Comparison of ENCODE assay signal across 29 cellular contexts in the genomic region with DNA sequence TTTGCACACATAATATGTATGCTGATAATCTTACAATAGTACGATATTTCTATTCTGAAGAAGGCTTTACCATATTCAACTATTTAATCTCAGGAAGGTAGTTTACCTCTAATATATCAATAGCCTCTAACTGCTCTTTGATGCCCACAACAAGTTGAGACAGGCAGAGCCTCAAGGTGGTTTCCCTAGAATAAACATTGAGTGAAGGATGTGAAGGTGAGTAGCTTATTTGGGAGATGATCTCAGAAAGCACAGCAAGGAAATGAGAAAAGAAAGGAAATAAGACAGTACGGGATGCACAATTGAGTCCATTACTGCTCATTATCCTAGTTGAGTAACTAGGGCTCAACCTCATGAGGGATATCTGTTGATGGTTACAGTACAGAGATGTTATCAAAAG.
"Had no signal": no experiment of that assay in that cellular context is flagged by ENCODE, and none has a peak within 500 bp of the region (broad histone marks: within the 10 kb centered on the region; RNA-seq: fewer than 3 reads in every experiment).

No MANE protein-coding gene starts in this region.

- H3K36me3 Mint-ChIP-seq: activated CD4-positive, alpha-beta memory T cell treated with anti-CD3 and anti-CD28 coated beads for 36 hours; activated CD8-positive, alpha-beta memory T cell treated with anti-CD3 and anti-CD28 coated beads, Interleukin-2, amount 10 ng/mL, durations not matched to agents 7 days and 5 days; activated naive CD4-positive, alpha-beta T cell treated with anti-CD3 and anti-CD28 coated beads, Interleukin-2, amount 10 ng/mL, durations not matched to agents 7 days and 5 days; activated naive CD4-positive, alpha-beta T cell treated with anti-CD3 and anti-CD28 coated beads, Interleukin-2, amount 50 U/mL, for 72 hours; activated naive CD8-positive, alpha-beta T cell treated with anti-CD3 and anti-CD28 coated beads, Interleukin-2, amount 10 ng/mL, durations not matched to agents 7 days and 5 days; brain had no signal

- H3K27me3 Mint-ChIP-seq: activated CD4-positive, alpha-beta memory T cell treated with anti-CD3 and anti-CD28 coated beads for 36 hours; activated CD4-positive, alpha-beta T cell treated with anti-CD3 and anti-CD28 coated beads, Interleukin-2, amount 10 ng/mL, durations not matched to agents 24 days and 14 days; activated CD8-positive, alpha-beta memory T cell treated with anti-CD3 and anti-CD28 coated beads, Interleukin-2, amount 10 ng/mL, durations not matched to agents 7 days and 5 days; activated naive CD4-positive, alpha-beta T cell treated with anti-CD3 and anti-CD28 coated beads, Interleukin-2, amount 10 ng/mL, durations not matched to agents 7 days and 5 days; activated naive CD8-positive, alpha-beta T cell treated with anti-CD3 and anti-CD28 coated beads, Interleukin-2, amount 10 ng/mL, durations not matched to agents 7 days and 5 days; brain had no signal

- H3K9me3 Mint-ChIP-seq: activated CD4-positive, alpha-beta memory T cell treated with anti-CD3 and anti-CD28 coated beads for 36 hours; activated CD4-positive, alpha-beta T cell treated with anti-CD3 and anti-CD28 coated beads, Interleukin-2, amount 10 ng/mL, durations not matched to agents 24 days and 14 days; activated naive CD4-positive, alpha-beta T cell treated with anti-CD3 and anti-CD28 coated beads, Interleukin-2, amount 50 U/mL, for 72 hours; activated naive CD8-positive, alpha-beta T cell treated with anti-CD3 and anti-CD28 coated beads, Interleukin-2, amount 10 ng/mL, durations not matched to agents 7 days and 5 days; activated T-helper 2 cell treated with anti-CD3 and anti-CD28 coated beads, Interferon-gamma antibody, Interleukin-2, Interleukin-4, amounts not matched to agents 10 μg/mL and 5 μg/mL and 100 μg/mL, durations not matched to agents 14 hours and 24 hours and 36 hours; brain had no signal

- H3K27me3 ChIP-seq: ascending aorta, esophagus muscularis mucosa had no signal

- ATAC-seq: activated CD4-positive, alpha-beta T cell treated with anti-CD3 and anti-CD28 coated beads for 36 hours; activated CD8-positive, alpha-beta memory T cell treated with anti-CD3 and anti-CD28 coated beads, Interleukin-2, amount 10 ng/mL, durations not matched to agents 7 days and 5 days; activated CD8-positive, alpha-beta T cell treated with anti-CD3 and anti-CD28 coated beads, Interleukin-2, amount 10 ng/mL, durations not matched to agents 7 days and 5 days; activated naive CD4-positive, alpha-beta T cell treated with anti-CD3 and anti-CD28 coated beads, Interleukin-2, amount 50 U/mL, for 72 hours; effector memory CD8-positive, alpha-beta T cell had no signal

- H3K4me1 ChIP-seq: ascending aorta, esophagus muscularis mucosa had no signal

- H3K4me3 Mint-ChIP-seq: activated CD4-positive, alpha-beta memory T cell treated with anti-CD3 and anti-CD28 coated beads for 36 hours; activated CD4-positive, alpha-beta T cell treated with anti-CD3 and anti-CD28 coated beads for 36 hours; activated CD4-positive, alpha-beta T cell treated with anti-CD3 and anti-CD28 coated beads, Interleukin-2, amount 10 ng/mL, durations not matched to agents 24 days and 14 days; activated CD8-positive, alpha-beta memory T cell treated with anti-CD3 and anti-CD28 coated beads, Interleukin-2, amount 10 ng/mL, durations not matched to agents 7 days and 5 days; activated CD8-positive, alpha-beta T cell treated with anti-CD3 and anti-CD28 coated beads, Interleukin-2, amount 10 ng/mL, durations not matched to agents 7 days and 5 days; activated naive CD4-positive, alpha-beta T cell treated with anti-CD3 and anti-CD28 coated beads, Interleukin-2, amount 10 ng/mL, durations not matched to agents 7 days and 5 days; activated naive CD8-positive, alpha-beta T cell treated with anti-CD3 and anti-CD28 coated beads, Interleukin-2, amount 10 ng/mL, durations not matched to agents 7 days and 5 days; activated T-helper 1 cell treated with anti-CD3 and anti-CD28 coated beads, Interleukin-12 subunit alpha, Interleukin-12 subunit beta, Interleukin-2, Interleukin-4 antibody, amounts not matched to agents 30 ng/mL and 10 ng/mL and 1 ng/mL, durations not matched to agents 14 hours and 24 hours and 36 hours; brain; effector memory CD8-positive, alpha-beta T cell had no signal

- H3K36me3 ChIP-seq: ascending aorta, esophagus muscularis mucosa had no signal

- DNase-seq: activated CD4-positive, alpha-beta memory T cell treated with anti-CD3 and anti-CD28 coated beads for 36 hours; activated CD4-positive, alpha-beta T cell treated with anti-CD3 and anti-CD28 coated beads for 36 hours; activated CD4-positive, alpha-beta T cell treated with anti-CD3 and anti-CD28 coated beads, Interleukin-2, amount 10 ng/mL, durations not matched to agents 24 days and 14 days; activated CD4-positive, CD25-positive, alpha-beta regulatory T cell; activated CD4-positive, CD25-positive, alpha-beta regulatory T cell treated with anti-CD3 and anti-CD28 coated beads, Interleukin-2, amount 50 U/mL, for 72 hours; activated CD8-positive, alpha-beta memory T cell treated with anti-CD3 and anti-CD28 coated beads, Interleukin-2, amount 10 ng/mL, durations not matched to agents 7 days and 5 days; activated CD8-positive, alpha-beta memory T cell treated with anti-CD3 and anti-CD28 coated beads, Interleukin-2, amount 50 U/mL, for 4 hours; activated CD8-positive, alpha-beta T cell treated with anti-CD3 and anti-CD28 coated beads, Interleukin-2, amount 10 ng/mL, durations not matched to agents 7 days and 5 days; activated effector memory CD4-positive, alpha-beta T cell treated with anti-CD3 and anti-CD28 coated beads, Interleukin-2, amount 50 U/mL, for 16 hours; activated naive CD4-positive, alpha-beta T cell; activated naive CD4-positive, alpha-beta T cell treated with anti-CD3 and anti-CD28 coated beads, Interleukin-2, amount 10 ng/mL, durations not matched to agents 7 days and 5 days; activated naive CD8-positive, alpha-beta T cell treated with anti-CD3 and anti-CD28 coated beads, Interleukin-2, amount 10 ng/mL, durations not matched to agents 7 days and 5 days; activated T-cell treated with anti-CD3 and anti-CD28 coated beads, Interleukin-2, amount 50 U/mL, for 1 hour; activated T-cell treated with anti-CD3 and anti-CD28 coated beads, Interleukin-2, amount 50 U/mL, for 48 hours; caudate nucleus; cortex of kidney; dermis blood vessel endothelial cell; effector CD4-positive, alpha-beta T cell; effector memory CD8-positive, alpha-beta T cell; foreskin melanocyte; head of caudate nucleus; hippocampal formation; T-helper 2 cell had no signal

- H3K4me3 ChIP-seq: ascending aorta, esophagus muscularis mucosa had no signal

- H3K27ac ChIP-seq: ascending aorta, esophagus muscularis mucosa had no signal

- H3K27ac Mint-ChIP-seq: activated CD4-positive, alpha-beta memory T cell treated with anti-CD3 and anti-CD28 coated beads for 36 hours; activated CD4-positive, alpha-beta T cell treated with anti-CD3 and anti-CD28 coated beads for 36 hours; activated CD4-positive, alpha-beta T cell treated with anti-CD3 and anti-CD28 coated beads, Interleukin-2, amount 10 ng/mL, durations not matched to agents 24 days and 14 days; activated CD8-positive, alpha-beta memory T cell treated with anti-CD3 and anti-CD28 coated beads, Interleukin-2, amount 10 ng/mL, durations not matched to agents 7 days and 5 days; activated CD8-positive, alpha-beta T cell treated with anti-CD3 and anti-CD28 coated beads, Interleukin-2, amount 10 ng/mL, durations not matched to agents 7 days and 5 days; activated naive CD4-positive, alpha-beta T cell treated with anti-CD3 and anti-CD28 coated beads, Interleukin-2, amount 10 ng/mL, durations not matched to agents 7 days and 5 days; activated naive CD4-positive, alpha-beta T cell treated with anti-CD3 and anti-CD28 coated beads, Interleukin-2, amount 50 U/mL, for 72 hours; activated naive CD8-positive, alpha-beta T cell treated with anti-CD3 and anti-CD28 coated beads, Interleukin-2, amount 10 ng/mL, durations not matched to agents 7 days and 5 days; activated T-helper 1 cell treated with anti-CD3 and anti-CD28 coated beads, Interleukin-12 subunit alpha, Interleukin-12 subunit beta, Interleukin-2, Interleukin-4 antibody, amounts not matched to agents 30 ng/mL and 10 ng/mL and 1 ng/mL, durations not matched to agents 14 hours and 24 hours and 36 hours; activated T-helper 2 cell treated with anti-CD3 and anti-CD28 coated beads, Interferon-gamma antibody, Interleukin-2, Interleukin-4, amounts not matched to agents 10 μg/mL and 5 μg/mL and 100 μg/mL, durations not matched to agents 14 hours and 24 hours and 36 hours; brain; effector memory CD8-positive, alpha-beta T cell had no signal

- H3K9me3 ChIP-seq: ascending aorta, esophagus muscularis mucosa had no signal

- H3K4me1 Mint-ChIP-seq: activated CD4-positive, alpha-beta T cell treated with anti-CD3 and anti-CD28 coated beads for 36 hours; activated CD4-positive, alpha-beta T cell treated with anti-CD3 and anti-CD28 coated beads, Interleukin-2, amount 10 ng/mL, durations not matched to agents 24 days and 14 days; activated CD8-positive, alpha-beta memory T cell treated with anti-CD3 and anti-CD28 coated beads, Interleukin-2, amount 10 ng/mL, durations not matched to agents 7 days and 5 days; activated naive CD4-positive, alpha-beta T cell treated with anti-CD3 and anti-CD28 coated beads, Interleukin-2, amount 10 ng/mL, durations not matched to agents 7 days and 5 days; activated naive CD8-positive, alpha-beta T cell treated with anti-CD3 and anti-CD28 coated beads, Interleukin-2, amount 10 ng/mL, durations not matched to agents 7 days and 5 days; brain had no signal
